Comparison of ENCODE assay signal across 8 cellular contexts in the genomic region with DNA sequence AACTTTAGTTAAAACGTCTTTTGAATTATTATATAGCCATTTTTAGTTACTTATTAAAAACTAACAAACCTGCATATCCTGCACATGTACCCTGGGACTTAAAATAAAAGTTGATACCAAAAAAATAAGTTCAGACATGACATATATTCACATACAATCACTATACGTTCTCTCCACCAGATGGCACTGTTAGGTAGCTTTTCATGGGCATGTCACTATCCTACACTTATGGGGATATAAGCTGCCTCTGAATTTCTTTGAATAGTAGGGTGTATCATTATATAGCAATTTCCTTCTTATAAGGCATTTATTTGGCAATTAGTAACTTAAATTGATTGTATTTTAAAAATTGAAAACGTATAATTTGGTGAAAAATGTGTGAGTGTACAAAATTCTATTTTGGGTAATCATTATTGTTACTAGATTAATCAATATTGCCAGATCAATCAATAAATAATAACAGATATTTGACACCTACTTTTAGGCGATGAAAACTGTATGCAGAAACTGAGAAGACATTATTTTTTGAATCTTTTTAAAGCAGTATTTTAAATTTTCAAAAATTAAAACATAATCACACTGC. TPM values are rescaled to one million over a fixed set of nuclear protein-coding genes. Genes with fewer than 3 reads are reported as not detected.
DNase-seq lines count a peak whose midpoint lies in the region; ATAC-seq and TF ChIP-seq lines count a peak whose summit lies in the region.

No MANE protein-coding gene starts in this region.

- peaks cover 54% of the 10 kb centered on the region for H3K27me3 ChIP-seq in neutrophil

- CTCF ChIA-PET in WTC11 (lab: Charles Lee) = interaction anchor here (0.6 to 2.5 kb wide), 9 partner anchors 54 to 540 kb away, joined by 3 to 10 read pairs (median 3); no protein-coding TSS in a partner anchor

- no peak overlapping the region for H3K27ac Mint-ChIP-seq in WTC11

- TF ChIP-seq CTCF in WTC11 (IDR thresholded peaks at IDR 0.05) (peak; percentile 68), fibroblast of pulmonary artery (IDR thresholded peaks at IDR 0.05; ENCODE audit: low read length, missing control alignments) (peak; percentile 77), neutrophil (IDR thresholded peaks at IDR 0.05) (peak; percentile 61)

- no peaks in the 10 kb centered on the region for H3K9me3 ChIP-seq in neutrophil

- no peak overlapping the region for H3K4me3 Mint-ChIP-seq in WTC11

- no peak overlapping the region for H3K27ac ChIP-seq in neutrophil

- peaks cover 6% of the 10 kb centered on the region for H3K36me3 Mint-ChIP-seq in WTC11

- peaks cover 16% of the 10 kb centered on the region for H3K9me3 Mint-ChIP-seq in WTC11

- peak; percentile 66 for DNase-seq in DMS153 treated with DMSO at 0.1 percent for 48 hours (lab: John Stamatoyannopoulos, UW; ENCODE audit: unreplicated experiment)
- peak; percentile 71 for DNase-seq in NCI-H345 (lab: John Stamatoyannopoulos, UW)
- no peak for DNase-seq in WTC11 (ENCODE audit: low spot score)
- DNase-seq in fibroblast of pulmonary artery (ENCODE audit: low read depth) = peak; percentile 90
- no peak for DNase-seq in cortex of kidney (lab: John Stamatoyannopoulos, UW)

- no peaks in the 10 kb centered on the region for H3K27me3 Mint-ChIP-seq in WTC11 (ENCODE audit: low read depth)

- ATAC-seq in GM19351 (IDR thresholded peaks at IDR 0.05; ENCODE audit: unreplicated experiment) (peak; percentile 95), HG03442 (IDR thresholded peaks at IDR 0.05; ENCODE audit: unreplicated experiment) (peak; percentile 90), WTC11 (peak; percentile 73; the same call in 1 of the 2 replicates)

- no peaks in the 10 kb centered on the region for H3K4me1 Mint-ChIP-seq in WTC11

- H3K4me3 ChIP-seq in fibroblast of pulmonary artery (replicated peaks; ENCODE audit: low read depth, low read length) (no peak overlapping the region), neutrophil (ENCODE audit: low read depth in 1 of 2, low read length in 1 of 2) (no peak overlapping the region)

- POLR2A ChIA-PET in WTC11 (lab: Charles Lee) = no interaction called here

- no peaks in the 10 kb centered on the region for H3K36me3 ChIP-seq in neutrophil

- no peaks in the 10 kb centered on the region for H3K4me1 ChIP-seq in neutrophil (ENCODE audit: control insufficient read depth in 1 of 2, insufficient read depth in 1 of 2, low read depth in 1 of 2, low read length in 1 of 2)

TF ChIP-seq in WTC11, 78 proteins besides CTCF, POLR2A, EP300 and RAD21:
- TF ChIP-seq PRRX2 (CRISPR knock-in tag; IDR thresholded peaks at IDR 0.05) (no peak), RORB (CRISPR knock-in tag; IDR thresholded peaks at IDR 0.05) (no peak), ZNF263 (CRISPR knock-in tag; IDR thresholded peaks at IDR 0.05; ENCODE audit: low read depth) (no peak), ESRRA (CRISPR knock-in tag; IDR thresholded peaks at IDR 0.05; ENCODE audit: borderline replicate concordance) (no peak), ZNF396 (CRISPR knock-in tag; IDR thresholded peaks at IDR 0.05; ENCODE audit: borderline replicate concordance) (no peak), ZNF219 (CRISPR knock-in tag; IDR thresholded peaks at IDR 0.05; ENCODE audit: borderline replicate concordance) (no peak), FOXJ3 (CRISPR knock-in tag; IDR thresholded peaks at IDR 0.05; ENCODE audit: borderline replicate concordance) (no peak), TCF7 (CRISPR knock-in tag; IDR thresholded peaks at IDR 0.05; ENCODE audit: low read depth) (no peak), RELA (CRISPR knock-in tag; IDR thresholded peaks at IDR 0.05; ENCODE audit: borderline replicate concordance) (no peak), ETV6 (CRISPR knock-in tag; IDR thresholded peaks at IDR 0.05) (no peak)
- TF ChIP-seq, protein P1, sequence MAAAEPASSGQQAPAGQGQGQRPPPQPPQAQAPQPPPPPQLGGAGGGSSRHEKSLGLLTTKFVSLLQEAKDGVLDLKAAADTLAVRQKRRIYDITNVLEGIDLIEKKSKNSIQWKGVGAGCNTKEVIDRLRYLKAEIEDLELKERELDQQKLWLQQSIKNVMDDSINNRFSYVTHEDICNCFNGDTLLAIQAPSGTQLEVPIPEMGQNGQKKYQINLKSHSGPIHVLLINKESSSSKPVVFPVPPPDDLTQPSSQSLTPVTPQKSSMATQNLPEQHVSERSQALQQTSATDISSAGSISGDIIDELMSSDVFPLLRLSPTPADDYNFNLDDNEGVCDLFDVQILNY (CRISPR knock-in tag; IDR thresholded peaks at IDR 0.05) = no peak
- TF ChIP-seq, protein P2, sequence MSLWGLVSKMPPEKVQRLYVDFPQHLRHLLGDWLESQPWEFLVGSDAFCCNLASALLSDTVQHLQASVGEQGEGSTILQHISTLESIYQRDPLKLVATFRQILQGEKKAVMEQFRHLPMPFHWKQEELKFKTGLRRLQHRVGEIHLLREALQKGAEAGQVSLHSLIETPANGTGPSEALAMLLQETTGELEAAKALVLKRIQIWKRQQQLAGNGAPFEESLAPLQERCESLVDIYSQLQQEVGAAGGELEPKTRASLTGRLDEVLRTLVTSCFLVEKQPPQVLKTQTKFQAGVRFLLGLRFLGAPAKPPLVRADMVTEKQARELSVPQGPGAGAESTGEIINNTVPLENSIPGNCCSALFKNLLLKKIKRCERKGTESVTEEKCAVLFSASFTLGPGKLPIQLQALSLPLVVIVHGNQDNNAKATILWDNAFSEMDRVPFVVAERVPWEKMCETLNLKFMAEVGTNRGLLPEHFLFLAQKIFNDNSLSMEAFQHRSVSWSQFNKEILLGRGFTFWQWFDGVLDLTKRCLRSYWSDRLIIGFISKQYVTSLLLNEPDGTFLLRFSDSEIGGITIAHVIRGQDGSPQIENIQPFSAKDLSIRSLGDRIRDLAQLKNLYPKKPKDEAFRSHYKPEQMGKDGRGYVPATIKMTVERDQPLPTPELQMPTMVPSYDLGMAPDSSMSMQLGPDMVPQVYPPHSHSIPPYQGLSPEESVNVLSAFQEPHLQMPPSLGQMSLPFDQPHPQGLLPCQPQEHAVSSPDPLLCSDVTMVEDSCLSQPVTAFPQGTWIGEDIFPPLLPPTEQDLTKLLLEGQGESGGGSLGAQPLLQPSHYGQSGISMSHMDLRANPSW (CRISPR knock-in tag; conservative IDR thresholded peaks at IDR 0.05; ENCODE audit: low read depth) = no peak
- TF ChIP-seq, protein P3, sequence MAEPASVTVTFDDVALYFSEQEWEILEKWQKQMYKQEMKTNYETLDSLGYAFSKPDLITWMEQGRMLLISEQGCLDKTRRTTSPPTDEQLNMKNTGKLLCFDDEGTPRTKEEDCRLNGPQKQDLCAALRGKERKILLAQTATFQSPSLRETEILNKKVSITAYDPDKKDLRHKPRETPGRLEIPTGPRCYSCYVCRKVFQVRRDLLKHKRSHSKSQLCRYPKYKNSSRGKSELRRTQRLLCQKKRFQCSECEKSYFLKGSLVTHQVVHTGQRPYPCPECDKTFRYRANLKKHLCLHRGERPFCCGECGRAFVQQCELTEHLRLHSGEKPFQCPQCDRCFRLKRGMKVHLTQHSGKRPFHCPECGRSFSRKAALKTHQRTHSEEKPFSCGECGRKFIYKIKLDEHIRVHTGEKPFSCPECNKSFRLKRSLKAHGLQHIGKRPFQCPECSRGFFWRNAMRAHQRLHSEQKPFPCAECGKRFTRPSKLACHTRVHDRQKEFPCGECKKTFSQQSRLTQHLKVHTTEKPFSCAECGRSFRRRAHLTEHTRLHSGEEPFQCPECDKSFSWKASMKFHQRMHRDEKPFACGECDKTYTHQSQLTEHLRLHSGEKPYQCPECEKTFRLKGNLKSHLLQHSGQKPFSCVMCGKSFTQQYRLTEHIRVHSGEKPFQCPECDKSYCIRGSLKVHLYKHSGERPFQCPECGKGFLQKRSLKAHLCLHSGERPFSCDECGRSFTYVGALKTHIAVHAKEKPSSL (CRISPR knock-in tag; conservative IDR thresholded peaks at IDR 0.05) = no peak

RNA-seq across cellular contexts. Expression of a gene that starts 31.8 kb away (rescaled TPM):
- not detected in 3 replicates for total RNA-seq in WTC11 (2021)

RNA-seq across cellular contexts. Expression of a gene that starts 55.3 kb away (rescaled TPM):
- not detected in 3 replicates for total RNA-seq in WTC11 (2021)

Comparison
In these comparisons a context has a peak if more than half of its experiments do, and no peak if none do; other contexts are left out.
1. DNase-seq: peak in DMS153 treated with DMSO at 0.1 percent for 48 hours (single experiment), NCI-H345 (single experiment) and fibroblast of pulmonary artery (single experiment); none in WTC11 (single experiment) and cortex of kidney (single experiment).
2. Peak in every context shown above with its lines, with median percentiles within 50 percentile points of each other: ATAC-seq and CTCF ChIP-seq.